Comparison of ENCODE assay signal across 8 cellular contexts in genomic region chr10:72340510-72340895, GRCh38. TPM values are rescaled to one million over a fixed set of nuclear protein-coding genes. Genes with fewer than 3 reads are reported as not detected.
DNase-seq lines count a peak whose midpoint lies in the region; ATAC-seq and TF ChIP-seq lines count a peak whose summit lies in the region.

No MANE protein-coding gene starts in this region.

- H3K4me3 ChIP-seq in AG04450 (ENCODE audit: low read depth, low read length) (no peak overlapping the region), RWPE2 (ENCODE audit: severe bottlenecking) (no peak overlapping the region), retinal pigment epithelial cell (ENCODE audit: low read length) (no peak overlapping the region)

- H3K9me3 ChIP-seq in AG04450 (ENCODE audit: control insufficient read depth, insufficient read depth, low read length) (no peaks in the 10 kb centered on the region; the same call in 1 of the 2 replicates), RWPE2 (ENCODE audit: severe bottlenecking) (no peaks in the 10 kb centered on the region)

- DNase-seq in AG04450 (ENCODE audit: low read depth, low spot score) (no peak), GM20000 (ENCODE audit: low spot score) (peak; percentile 77), RWPE2 (ENCODE audit: low spot score) (no peak), head of caudate nucleus (peak in 41 of 42 donors; percentile 50 to 88 (median 74)), retinal pigment epithelial cell (ENCODE audit: low read depth) (no peak), NCI-H2029 (lab: John Stamatoyannopoulos, UW) (no peak), NCI-H2171 treated with DMSO at 0.1 percent for 48 hours (lab: John Stamatoyannopoulos, UW) (no peak)
- peak; percentile 62 for DNase-seq in activated gamma-delta T cell treated with anti-CD3 and anti-CD28 coated beads, Interleukin-2, amount 50 U/mL, for 16 hours (ENCODE audit: low read depth)

- H3K27me3 ChIP-seq in AG04450 (ENCODE audit: control insufficient read depth, insufficient read depth, low read length) (no peaks in the 10 kb centered on the region), RWPE2 (ENCODE audit: insufficient read depth, poor library complexity, severe bottlenecking) (no peaks in the 10 kb centered on the region)

- peak; percentile 91 for TF ChIP-seq CTCF in AG04450 (IDR thresholded peaks at IDR 0.05; ENCODE audit: low read depth, low read length)
- peak; percentile 84 for TF ChIP-seq CTCF in GM20000 (IDR thresholded peaks at IDR 0.05; ENCODE audit: extremely low read depth, missing control alignments)
- peak; percentile 90 for TF ChIP-seq CTCF in RWPE2 (IDR thresholded peaks at IDR 0.05; ENCODE audit: poor library complexity, severe bottlenecking)
- TF ChIP-seq CTCF in retinal pigment epithelial cell (conservative IDR thresholded peaks at IDR 0.05; ENCODE audit: low read depth, low read length): peak; percentile 95

- peaks cover 48% of the 10 kb centered on the region for H3K36me3 ChIP-seq in RWPE2 (ENCODE audit: low read depth)

- intact Hi-C loops in head of caudate nucleus (cut with DNase I): no loop called here

- POLR2A ChIA-PET in AG04450 (lab: Yijun Ruan, JAX): no interaction called here

- CTCF ChIA-PET in AG04450 (lab: Charles Lee): interaction anchor here (0.6 to 2.6 kb wide), 6 partner anchors 10 to 563 kb away, joined by 3 to 5 read pairs (median 3); no protein-coding TSS in a partner anchor

- peaks cover 9% of the 10 kb centered on the region for H3K4me1 ChIP-seq in RWPE2 (ENCODE audit: insufficient read depth, poor library complexity, severe bottlenecking)

- 0 out of 3 replicates have a peak, but pooled peaks have one; percentile 11 for ATAC-seq in RWPE2 (ENCODE audit: low read depth)

- H3K27ac ChIP-seq in AG04450 (ENCODE audit: low read depth, low read length): no peak overlapping the region
- H3K27ac ChIP-seq in RWPE2 (ENCODE audit: poor library complexity, severe bottlenecking): peak overlapping the region; percentile 99

RNA-seq across cellular contexts. Expression of gene DNAJB12, which starts 14.2 kb away (rescaled TPM):
- 17.9 and 23.3 TPM in 2 replicates for polyA plus RNA-seq in AG04450 (2011; rRNA removed)
- polyA minus RNA-seq in AG04450 (2011; rRNA and poly(A)+ RNA removed): 18.7 and 26.5 TPM in 2 replicates

Comparison
In these comparisons a context has a peak if more than half of its experiments do, and no peak if none do; other contexts are left out.
1. DNase-seq: peak in GM20000 (single experiment), activated gamma-delta T cell treated with anti-CD3 and anti-CD28 coated beads, Interleukin-2, amount 50 U/mL, for 16 hours (single experiment) and head of caudate nucleus (41 of 42); none in AG04450 (single experiment), RWPE2 (single experiment), retinal pigment epithelial cell (single experiment), NCI-H2029 (single experiment) and NCI-H2171 treated with DMSO at 0.1 percent for 48 hours (single experiment).
2. Peak in every context shown above with its lines, with median percentiles within 50 percentile points of each other: CTCF ChIP-seq.